ENCODE assay signal across 16 cellular contexts in the genomic region with DNA sequence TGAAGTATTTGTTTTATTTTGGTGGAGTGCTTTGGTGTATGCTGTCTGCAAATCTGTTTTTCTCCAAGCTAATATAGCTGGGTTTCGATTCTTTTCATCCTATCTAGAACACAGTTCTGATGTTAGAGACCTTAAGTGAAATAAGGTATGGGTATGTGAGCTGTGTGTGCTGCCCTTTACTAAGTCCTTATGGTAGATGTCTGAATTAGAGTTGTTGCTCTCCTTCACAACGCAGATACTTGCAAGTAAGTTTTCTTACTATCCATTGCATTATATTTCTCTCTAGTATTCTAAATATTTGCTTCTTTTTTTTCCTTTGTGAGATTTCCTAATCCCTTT. TPM values are rescaled to one million over a fixed set of nuclear protein-coding genes. Genes with fewer than 3 reads are reported as not detected.
A peak's percentile ranks its signal among the peaks of the same experiment; 100 is the strongest.
DNase-seq lines count a peak whose midpoint lies in the region; ATAC-seq, FAIRE-seq and TF ChIP-seq lines count a peak whose summit lies in the region.
"Had no signal": no experiment of that assay in that cellular context is flagged by ENCODE, and none has a peak within 500 bp of the region (broad histone marks: within the 10 kb centered on the region; RNA-seq: fewer than 3 reads in every experiment).

No MANE protein-coding gene starts in this region.

- H3K27me3 ChIP-seq in iPS-20b (ENCODE audit: insufficient read depth, low read length), result no peaks in the 10 kb centered on the region
- no peaks in the 10 kb centered on the region for H3K27me3 ChIP-seq in CD8-positive, alpha-beta T cell (ENCODE audit: insufficient read depth, low read length)
- H3K27me3 ChIP-seq: upper lobe of right lung had no signal

- H3K27ac ChIP-seq in 22Rv1 (peak overlapping the region; percentile 50), iPS-20b (ENCODE audit: low read length) (no peak overlapping the region), kidney (ENCODE audit: low read depth in 2 of 2, low read length in 2 of 2) (no peak overlapping the region)
- no peak overlapping the region for H3K27ac ChIP-seq in CD8-positive, alpha-beta T cell (ENCODE audit: low read depth, low read length)
- H3K27ac ChIP-seq: upper lobe of right lung had no signal

- H3K36me3 ChIP-seq in iPS-20b (ENCODE audit: insufficient read depth, low read depth, low read length) (no peaks in the 10 kb centered on the region), kidney (ENCODE audit: control insufficient read depth in 1 of 2, insufficient read depth in 2 of 2, low read length in 2 of 2) (no peaks in the 10 kb centered on the region)
- no peaks in the 10 kb centered on the region for H3K36me3 ChIP-seq in CD8-positive, alpha-beta T cell (ENCODE audit: insufficient read depth, low read length)
- H3K36me3 ChIP-seq: upper lobe of right lung had no signal

- intact Hi-C loops in kidney (cut with DNase I), result no loop called here
- intact Hi-C loops in activated T-helper 2 cell treated with anti-CD3 and anti-CD28 coated beads, Interferon-gamma antibody, Interleukin-2, Interleukin-4, amounts not matched to agents 10 μg/mL and 5 μg/mL and 100 μg/mL, durations not matched to agents 14 hours and 24 hours and 36 hours (cut with micrococcal nuclease), result no loop called here
- intact Hi-C loops in CD8-positive, alpha-beta T cell (cut with DNase I, micrococcal nuclease), result no loop called here

- H3K4me3 ChIP-seq in iPS-20b (ENCODE audit: low read length), result no peak overlapping the region
- H3K4me3 ChIP-seq in kidney (ENCODE audit: low read length in 2 of 2), result no peak overlapping the region
- H3K4me3 ChIP-seq in CD8-positive, alpha-beta T cell (ENCODE audit: low read depth, low read length), result no peak overlapping the region
- H3K4me3 ChIP-seq: upper lobe of right lung had no signal

- peak; percentile 34 for ATAC-seq in activated T-helper 17 cell treated with anti-CD3 and anti-CD28 coated beads, Interleukin-2, amount 50 U/mL, for 72 hours (replicated peaks)
- ATAC-seq in CD8-positive, alpha-beta T cell, result no peak
- ATAC-seq in GM21717 (IDR thresholded peaks at IDR 0.05; ENCODE audit: unreplicated experiment), result no peak
- ATAC-seq: stimulated activated naive CD8-positive, alpha-beta T cell treated with anti-CD3 and anti-CD28 coated beads, Interleukin-15, Interleukin-2, amounts not matched to agents 100 U/mL and 50 U/mL, for 24 hours had no signal

- no peaks in the 10 kb centered on the region for H3K27me3 Mint-ChIP-seq in activated T-helper 17 cell treated with anti-CD3 and anti-CD28 coated beads, Interleukin-2, amount 50 U/mL, for 72 hours
- no peaks in the 10 kb centered on the region for H3K27me3 Mint-ChIP-seq in activated T-helper 2 cell treated with anti-CD3 and anti-CD28 coated beads, Interferon-gamma antibody, Interleukin-2, Interleukin-4, amounts not matched to agents 10 μg/mL and 5 μg/mL and 100 μg/mL, durations not matched to agents 14 hours and 24 hours and 36 hours (ENCODE audit: low read depth)
- no peaks in the 10 kb centered on the region for H3K27me3 Mint-ChIP-seq in CD8-positive, alpha-beta T cell (ENCODE audit: low read depth)

- no peak for DNase-seq in GM18507 (ENCODE audit: extremely low spot score, insufficient read length, low read depth)
- DNase-seq in kidney, result no peak
- no peak for DNase-seq in activated T-helper 2 cell treated with anti-CD3 and anti-CD28 coated beads, Interferon-gamma antibody, Interleukin-2, Interleukin-4, amounts not matched to agents 10 μg/mL and 5 μg/mL and 100 μg/mL, durations not matched to agents 14 hours and 24 hours and 36 hours (ENCODE audit: low spot score)
- no peak for DNase-seq in CD8-positive, alpha-beta T cell
- DNase-seq: activated CD4-positive, alpha-beta T cell treated with anti-CD3 and anti-CD28 coated beads for 4 hours; activated naive CD4-positive, alpha-beta T cell treated with anti-CD3 and anti-CD28 coated beads for 36 hours; NCI-H1417; NCI-H2171 treated with DMSO at 0.1 percent for 48 hours; occipital lobe; stimulated activated CD4-positive, alpha-beta T cell treated with anti-CD3 and anti-CD28 coated beads, Interleukin-15, amount 100 ng/mL, for 24 hours; stimulated activated naive CD8-positive, alpha-beta T cell treated with anti-CD3 and anti-CD28 coated beads, Interleukin-15, Interleukin-2, amounts not matched to agents 100 U/mL and 50 U/mL, for 24 hours; upper lobe of right lung had no signal

- POLR2A ChIA-PET in CD8-positive, alpha-beta T cell (lab: Charles Lee), result no interaction called here

- H3K36me3 Mint-ChIP-seq in activated T-helper 17 cell treated with anti-CD3 and anti-CD28 coated beads, Interleukin-2, amount 50 U/mL, for 72 hours (ENCODE audit: low read depth), result peaks cover 37% of the 10 kb centered on the region
- peaks cover 10% of the 10 kb centered on the region for H3K36me3 Mint-ChIP-seq in activated T-helper 2 cell treated with anti-CD3 and anti-CD28 coated beads, Interferon-gamma antibody, Interleukin-2, Interleukin-4, amounts not matched to agents 10 μg/mL and 5 μg/mL and 100 μg/mL, durations not matched to agents 14 hours and 24 hours and 36 hours (ENCODE audit: low read depth)
- H3K36me3 Mint-ChIP-seq in CD8-positive, alpha-beta T cell, result peaks cover 16% of the 10 kb centered on the region

- peak overlapping the region; percentile 28 for H3K27ac Mint-ChIP-seq in activated T-helper 17 cell treated with anti-CD3 and anti-CD28 coated beads, Interleukin-2, amount 50 U/mL, for 72 hours
- no peak overlapping the region for H3K27ac Mint-ChIP-seq in activated T-helper 2 cell treated with anti-CD3 and anti-CD28 coated beads, Interferon-gamma antibody, Interleukin-2, Interleukin-4, amounts not matched to agents 10 μg/mL and 5 μg/mL and 100 μg/mL, durations not matched to agents 14 hours and 24 hours and 36 hours
- no peak overlapping the region for H3K27ac Mint-ChIP-seq in CD8-positive, alpha-beta T cell
- H3K27ac Mint-ChIP-seq: activated naive CD4-positive, alpha-beta T cell treated with anti-CD3 and anti-CD28 coated beads for 36 hours had no signal

- peaks cover 58% of the 10 kb centered on the region for H3K4me1 Mint-ChIP-seq in activated T-helper 17 cell treated with anti-CD3 and anti-CD28 coated beads, Interleukin-2, amount 50 U/mL, for 72 hours
- H3K4me1 Mint-ChIP-seq in activated T-helper 2 cell treated with anti-CD3 and anti-CD28 coated beads, Interferon-gamma antibody, Interleukin-2, Interleukin-4, amounts not matched to agents 10 μg/mL and 5 μg/mL and 100 μg/mL, durations not matched to agents 14 hours and 24 hours and 36 hours (ENCODE audit: low read depth), result peaks cover 35% of the 10 kb centered on the region
- H3K4me1 Mint-ChIP-seq in CD8-positive, alpha-beta T cell (ENCODE audit: low read depth), result peaks cover 82% of the 10 kb centered on the region

- FAIRE-seq in GM18507 (lab: Jason Lieb, UNC), result peak; percentile 61
- no peak for FAIRE-seq in kidney (lab: Jason Lieb, UNC)

- no peaks in the 10 kb centered on the region for H3K9me3 Mint-ChIP-seq in activated T-helper 17 cell treated with anti-CD3 and anti-CD28 coated beads, Interleukin-2, amount 50 U/mL, for 72 hours
- no peaks in the 10 kb centered on the region for H3K9me3 Mint-ChIP-seq in activated T-helper 2 cell treated with anti-CD3 and anti-CD28 coated beads, Interferon-gamma antibody, Interleukin-2, Interleukin-4, amounts not matched to agents 10 μg/mL and 5 μg/mL and 100 μg/mL, durations not matched to agents 14 hours and 24 hours and 36 hours
- no peaks in the 10 kb centered on the region for H3K9me3 Mint-ChIP-seq in CD8-positive, alpha-beta T cell
- H3K9me3 Mint-ChIP-seq: activated naive CD4-positive, alpha-beta T cell treated with anti-CD3 and anti-CD28 coated beads for 36 hours had no signal

- H3K9me3 ChIP-seq in iPS-20b (ENCODE audit: insufficient read depth, low read depth, low read length), result no peaks in the 10 kb centered on the region
- no peaks in the 10 kb centered on the region for H3K9me3 ChIP-seq in kidney (ENCODE audit: control insufficient read depth in 1 of 2, low read length in 2 of 2)
- H3K9me3 ChIP-seq in CD8-positive, alpha-beta T cell (ENCODE audit: low read length), result no peaks in the 10 kb centered on the region
- H3K9me3 ChIP-seq: upper lobe of right lung had no signal

- H3K4me3 Mint-ChIP-seq in activated T-helper 17 cell treated with anti-CD3 and anti-CD28 coated beads, Interleukin-2, amount 50 U/mL, for 72 hours, result peak overlapping the region; percentile 11
- no peak overlapping the region for H3K4me3 Mint-ChIP-seq in activated T-helper 2 cell treated with anti-CD3 and anti-CD28 coated beads, Interferon-gamma antibody, Interleukin-2, Interleukin-4, amounts not matched to agents 10 μg/mL and 5 μg/mL and 100 μg/mL, durations not matched to agents 14 hours and 24 hours and 36 hours (ENCODE audit: low read depth)
- H3K4me3 Mint-ChIP-seq in CD8-positive, alpha-beta T cell, result no peak overlapping the region
- H3K4me3 Mint-ChIP-seq: activated naive CD4-positive, alpha-beta T cell treated with anti-CD3 and anti-CD28 coated beads for 36 hours had no signal

- peaks cover 41% of the 10 kb centered on the region for H3K4me1 ChIP-seq in iPS-20b (ENCODE audit: insufficient read depth, low read length)
- peaks cover 11 to 32% of the 10 kb centered on the region in 2 donors for H3K4me1 ChIP-seq in kidney (ENCODE audit: control insufficient read depth in 1 of 2, insufficient read depth in 1 of 2, low read depth in 1 of 2, low read length in 2 of 2)
- peaks cover 55% of the 10 kb centered on the region for H3K4me1 ChIP-seq in CD8-positive, alpha-beta T cell (ENCODE audit: insufficient read depth, low read length)

- TF ChIP-seq CTCF in 22Rv1 (IDR thresholded peaks at IDR 0.05), result no peak
- TF ChIP-seq CTCF in kidney (IDR thresholded peaks at IDR 0.05; ENCODE audit: borderline replicate concordance, extremely low read depth, insufficient read depth), result no peak
- no peak for TF ChIP-seq CTCF in CD8-positive, alpha-beta T cell (IDR thresholded peaks at IDR 0.05)

- H3K9ac ChIP-seq in iPS-20b (ENCODE audit: low read depth, low read length) (peak overlapping the region; percentile 13; the same call in 1 of the 2 replicates), kidney (ENCODE audit: low read length in 2 of 2) (no peak overlapping the region)

- CTCF ChIA-PET in CD8-positive, alpha-beta T cell (lab: Charles Lee), result no interaction called here

RNA-seq across cellular contexts. Expression of a gene that starts 38.6 kb away (rescaled TPM):
- total RNA-seq in activated T-helper 17 cell treated with anti-CD3 and anti-CD28 coated beads, Interleukin-2, amount 50 U/mL, for 72 hours, result 10 to 100 TPM; 68.7 to 79.8 TPM
- 98.9 TPM for total RNA-seq in kidney
- polyA plus RNA-seq in kidney (ENCODE audit: insufficient read depth, low read depth, low replicate concordance), result 36.6 TPM
- 137 and 139 TPM in 2 replicates for total RNA-seq in activated T-helper 2 cell treated with anti-CD3 and anti-CD28 coated beads, Interferon-gamma antibody, Interleukin-2, Interleukin-4, amounts not matched to agents 10 μg/mL and 5 μg/mL and 100 μg/mL, durations not matched to agents 14 hours and 24 hours and 36 hours
- 10 to 100 TPM; 51.0 to 56.0 TPM for total RNA-seq in CD8-positive, alpha-beta T cell
